ENCODE assay signal across 19 cellular contexts in genomic region chr7:143259765-143260164, GRCh38. TPM values are rescaled to one million over a fixed set of nuclear protein-coding genes. Genes with fewer than 3 reads are reported as not detected.
DNase-seq lines count a peak whose midpoint lies in the region; ATAC-seq and TF ChIP-seq lines count a peak whose summit lies in the region.
"Had no signal": no experiment of that assay in that cellular context is flagged by ENCODE, and none has a peak within 500 bp of the region (broad histone marks: within the 10 kb centered on the region; RNA-seq: fewer than 3 reads in every experiment).

No MANE protein-coding gene starts in this region.

- no peaks in the 10 kb centered on the region for H3K36me3 ChIP-seq in RWPE2 (ENCODE audit: low read depth)
- H3K36me3 ChIP-seq: SJSA1 had no signal

- no peak for ATAC-seq in natural killer cell treated with Interleukin-12 subunit alpha and Interleukin-12 subunit beta and Interleukin-15 and Interleukin-18, amount 100 ng/mL, for 72 hours
- no peak for ATAC-seq in natural killer cell
- peak; percentile 62 for ATAC-seq in RWPE2 (ENCODE audit: low read depth)
- peak; percentile 68 for ATAC-seq in esophagus mucosa

- no peak for TF ChIP-seq CTCF in natural killer cell (IDR thresholded peaks at IDR 0.05)
- no peak for TF ChIP-seq CTCF in RWPE2 (IDR thresholded peaks at IDR 0.05; ENCODE audit: poor library complexity, severe bottlenecking)
- no peak for TF ChIP-seq CTCF in chondrocyte (IDR thresholded peaks at IDR 0.05)

- DNase-seq in natural killer cell treated with Interleukin-12 subunit alpha and Interleukin-12 subunit beta and Interleukin-15 and Interleukin-18, amount 100 ng/mL, for 72 hours (ENCODE audit: low spot score), result no peak
- DNase-seq in natural killer cell, result no peak
- no peak for DNase-seq in RWPE2 (ENCODE audit: low spot score)
- no peak for DNase-seq in D341Med (ENCODE audit: low spot score)
- no peak for DNase-seq in chondrocyte (ENCODE audit: low spot score)
- DNase-seq in stimulated activated CD4-positive, alpha-beta T cell treated with anti-CD3 and anti-CD28 coated beads, Interleukin-12 subunit alpha, Interleukin-12 subunit beta, amount 100 ng/mL, for 4 hours, result no peak
- DNase-seq in HuH-7.5 (ENCODE audit: low spot score), result no peak
- DNase-seq: activated CD8-positive, alpha-beta memory T cell treated with anti-CD3 and anti-CD28 coated beads for 24 hours; activated gamma-delta T cell treated with Interleukin-2 at 50 U/mL for 16 hours; DMS79 treated with DMSO at 0.1 percent for 48 hours; effector CD8-positive, alpha-beta T cell; naive B cell; NCI-H226 had no signal

- H3K27me3 ChIP-seq in RWPE2 (ENCODE audit: insufficient read depth, poor library complexity, severe bottlenecking), result no peaks in the 10 kb centered on the region
- H3K27me3 ChIP-seq: SJSA1 had no signal

- intact Hi-C loops in natural killer cell (cut with micrococcal nuclease), result no loop called here

- no peaks in the 10 kb centered on the region for H3K36me3 Mint-ChIP-seq in natural killer cell treated with Interleukin-12 subunit alpha and Interleukin-12 subunit beta and Interleukin-15 and Interleukin-18, amount 100 ng/mL, for 72 hours
- H3K36me3 Mint-ChIP-seq in natural killer cell (no peaks in the 10 kb centered on the region), chondrocyte (ENCODE audit: low read depth) (no peaks in the 10 kb centered on the region)
- H3K36me3 Mint-ChIP-seq: naive B cell had no signal

- H3K4me1 Mint-ChIP-seq in natural killer cell treated with Interleukin-12 subunit alpha and Interleukin-12 subunit beta and Interleukin-15 and Interleukin-18, amount 100 ng/mL, for 72 hours (ENCODE audit: low read depth in 2 of 2), result peaks cover 23 to 43% of the 10 kb centered on the region in 2 donors
- peaks cover 18 to 25% of the 10 kb centered on the region in 2 donors for H3K4me1 Mint-ChIP-seq in natural killer cell
- H3K4me1 Mint-ChIP-seq in chondrocyte (ENCODE audit: low read depth), result peaks cover 16% of the 10 kb centered on the region

- H3K27ac ChIP-seq in RWPE2 (ENCODE audit: poor library complexity, severe bottlenecking), result no peak overlapping the region
- H3K27ac ChIP-seq: KMS-11, SJSA1 had no signal

- H3K4me3 Mint-ChIP-seq in natural killer cell treated with Interleukin-12 subunit alpha and Interleukin-12 subunit beta and Interleukin-15 and Interleukin-18, amount 100 ng/mL, for 72 hours, result no peak overlapping the region
- H3K4me3 Mint-ChIP-seq in natural killer cell (no peak overlapping the region), chondrocyte (ENCODE audit: unreplicated experiment) (no peak overlapping the region)

- peak overlapping the region; percentile 5 to 49 for H3K27ac Mint-ChIP-seq in natural killer cell treated with Interleukin-12 subunit alpha and Interleukin-12 subunit beta and Interleukin-15 and Interleukin-18, amount 100 ng/mL, for 72 hours
- H3K27ac Mint-ChIP-seq in natural killer cell (no peak overlapping the region), chondrocyte (ENCODE audit: unreplicated experiment) (no peak overlapping the region)

- H3K4me3 ChIP-seq in RWPE2 (ENCODE audit: severe bottlenecking), result no peak overlapping the region
- H3K4me3 ChIP-seq: SJSA1 had no signal

- H3K9me3 ChIP-seq in RWPE2 (ENCODE audit: severe bottlenecking), result no peaks in the 10 kb centered on the region
- H3K9me3 ChIP-seq: SJSA1 had no signal

- H3K4me1 ChIP-seq in RWPE2 (ENCODE audit: insufficient read depth, poor library complexity, severe bottlenecking), result peaks cover 11% of the 10 kb centered on the region

- no peaks in the 10 kb centered on the region for H3K27me3 Mint-ChIP-seq in natural killer cell treated with Interleukin-12 subunit alpha and Interleukin-12 subunit beta and Interleukin-15 and Interleukin-18, amount 100 ng/mL, for 72 hours
- no peaks in the 10 kb centered on the region for H3K27me3 Mint-ChIP-seq in natural killer cell (ENCODE audit: low read depth in 2 of 2)
- H3K27me3 Mint-ChIP-seq in chondrocyte (ENCODE audit: low read depth), result no peaks in the 10 kb centered on the region
- H3K27me3 Mint-ChIP-seq: naive B cell had no signal

- H3K9me3 Mint-ChIP-seq in natural killer cell treated with Interleukin-12 subunit alpha and Interleukin-12 subunit beta and Interleukin-15 and Interleukin-18, amount 100 ng/mL, for 72 hours, result no peaks in the 10 kb centered on the region
- H3K9me3 Mint-ChIP-seq in natural killer cell, result no peaks in the 10 kb centered on the region
- no peaks in the 10 kb centered on the region for H3K9me3 Mint-ChIP-seq in chondrocyte (ENCODE audit: low read depth)
- H3K9me3 Mint-ChIP-seq: naive B cell had no signal

RNA-seq across cellular contexts. Expression of gene GSTK1, which starts 3.5 kb away (rescaled TPM):
- total RNA-seq in natural killer cell treated with Interleukin-12 subunit alpha and Interleukin-12 subunit beta and Interleukin-15 and Interleukin-18, amount 100 ng/mL, for 72 hours, result 100 to 1,000 TPM; 133 to 233 TPM
- 100 to 1,000 TPM; 159 to 215 (median 181) TPM for total RNA-seq in natural killer cell
- 109 TPM for total RNA-seq in esophagus mucosa
- total RNA-seq in chondrocyte, result 70.1 to 79.6 TPM (median 79.4 TPM) in 3 replicates

RNA-seq across cellular contexts. Expression of gene TMEM139, which starts 25.0 kb away (rescaled TPM):
- not detected for total RNA-seq in natural killer cell treated with Interleukin-12 subunit alpha and Interleukin-12 subunit beta and Interleukin-15 and Interleukin-18, amount 100 ng/mL, for 72 hours
- total RNA-seq in natural killer cell (not detected), esophagus mucosa (0.44 TPM), chondrocyte (not detected in 3 replicates)
- total RNA-seq: fibroblast of villous mesenchyme, SJSA1 had no signal

RNA-seq across cellular contexts. Expression of gene CASP2, which starts 28.4 kb away (rescaled TPM):
- total RNA-seq in natural killer cell treated with Interleukin-12 subunit alpha and Interleukin-12 subunit beta and Interleukin-15 and Interleukin-18, amount 100 ng/mL, for 72 hours, result 10 to 100 TPM; 67.8 to 94.2 TPM
- 10 to 100 TPM; 36.7 to 60.5 (median 54.7) TPM for total RNA-seq in natural killer cell
- total RNA-seq in esophagus mucosa, result 28.3 TPM
- total RNA-seq in chondrocyte, result 28.7 to 31.5 TPM (median 30.3 TPM) in 3 replicates

RNA-seq across cellular contexts. Expression of gene TAS2R40, which starts 37.9 kb away (rescaled TPM):
- total RNA-seq in natural killer cell treated with Interleukin-12 subunit alpha and Interleukin-12 subunit beta and Interleukin-15 and Interleukin-18, amount 100 ng/mL, for 72 hours, result not detected
- total RNA-seq in natural killer cell (not detected), esophagus mucosa (not detected), chondrocyte (not detected in 3 replicates)
- total RNA-seq: fibroblast of villous mesenchyme, lower leg skin, SJSA1, subcutaneous adipose tissue had no signal

RNA-seq across cellular contexts. Expression of gene CLCN1, which starts 56.1 kb away (rescaled TPM):
- under 1 TPM in 1 of 2 donors, not detected in 1; 0.10 TPM for total RNA-seq in natural killer cell treated with Interleukin-12 subunit alpha and Interleukin-12 subunit beta and Interleukin-15 and Interleukin-18, amount 100 ng/mL, for 72 hours
- under 1 TPM in 2 of 3 donors, not detected in 1; 0.16 to 0.19 TPM for total RNA-seq in natural killer cell
- total RNA-seq in esophagus mucosa, result 0.68 TPM
- total RNA-seq in chondrocyte, result not detected in 3 replicates
- total RNA-seq: lower leg skin, SJSA1 had no signal

Comparison
In these comparisons a context has a peak if more than half of its experiments do, and no peak if none do; other contexts are left out.
1. H3K27ac Mint-ChIP-seq: peak in natural killer cell treated with Interleukin-12 subunit alpha and Interleukin-12 subunit beta and Interleukin-15 and Interleukin-18, amount 100 ng/mL, for 72 hours (2 of 2); none in natural killer cell (0 of 2) and chondrocyte (single experiment).
2. ATAC-seq: peak in RWPE2 (single experiment) and esophagus mucosa (single experiment); none in natural killer cell treated with Interleukin-12 subunit alpha and Interleukin-12 subunit beta and Interleukin-15 and Interleukin-18, amount 100 ng/mL, for 72 hours (0 of 2) and natural killer cell (0 of 3).